In genomic region chr19:51108805-51109146, GRCh38 we compare ENCODE assay signal across 8 cellular contexts. TPM values are rescaled to one million over a fixed set of nuclear protein-coding genes. Genes with fewer than 3 reads are reported as not detected.
DNase-seq lines count a peak whose midpoint lies in the region; ATAC-seq, FAIRE-seq and TF ChIP-seq lines count a peak whose summit lies in the region.

No MANE protein-coding gene starts in this region.

- peaks cover 29% of the 10 kb centered on the region for H3K4me1 Mint-ChIP-seq in dendritic cell treated with granulocyte-macrophage colony-stimulating factor and Interleukin-4, amounts not matched to agents 40 ng/mL and 50 ng/mL, for 4 days (ENCODE audit: low read depth)
- peaks cover 36 to 41% (median 37%) of the 10 kb centered on the region in 3 donors for H3K4me1 Mint-ChIP-seq in naive B cell

- H3K4me2 ChIP-seq in DOHH2 (ENCODE audit: low read length) = peak overlapping the region; percentile 79

- peaks cover 27% of the 10 kb centered on the region for H3K36me3 ChIP-seq in DOHH2 (ENCODE audit: control insufficient read depth, low read length)

- no peaks in the 10 kb centered on the region for H3K27me3 Mint-ChIP-seq in dendritic cell treated with granulocyte-macrophage colony-stimulating factor and Interleukin-4, amounts not matched to agents 40 ng/mL and 50 ng/mL, for 4 days
- no peaks in the 10 kb centered on the region for H3K27me3 Mint-ChIP-seq in naive B cell

- peak; percentile 23 for ATAC-seq in GM21576 (IDR thresholded peaks at IDR 0.05; ENCODE audit: unreplicated experiment)
- ATAC-seq in naive B cell (ENCODE audit: low read depth in 2 of 2) = peak; percentile 37 to 47

- H3K9me3 ChIP-seq in DOHH2 (ENCODE audit: control insufficient read depth, insufficient read depth, low read length) = no peaks in the 10 kb centered on the region

- H3F3A ChIP-seq in DOHH2 (ENCODE audit: control insufficient read depth, insufficient read depth) = no peaks in the 10 kb centered on the region

- H3K27me3 ChIP-seq in DOHH2 (ENCODE audit: control insufficient read depth, low read length) = peaks cover 7% of the 10 kb centered on the region

- peak overlapping the region; percentile 95 for H3K4me3 ChIP-seq in DOHH2 (ENCODE audit: low read length)
- peak overlapping the region; percentile 68 for H3K4me3 ChIP-seq in LNCaP clone FGC (ENCODE audit: low read depth, low read length)

- in situ Hi-C loops in ACHN (cut with HindIII; ENCODE audit: low pct_ligation_motif_present, low pct_unique_long_range_greater_than_20kb, low sequenced_read_pairs) = no loop called here

- no peaks in the 10 kb centered on the region for H3K9me3 Mint-ChIP-seq in dendritic cell treated with granulocyte-macrophage colony-stimulating factor and Interleukin-4, amounts not matched to agents 40 ng/mL and 50 ng/mL, for 4 days
- no peaks in the 10 kb centered on the region for H3K9me3 Mint-ChIP-seq in naive B cell

- peak overlapping the region; percentile 87 for H3K4me3 Mint-ChIP-seq in dendritic cell treated with granulocyte-macrophage colony-stimulating factor and Interleukin-4, amounts not matched to agents 40 ng/mL and 50 ng/mL, for 4 days
- H3K4me3 Mint-ChIP-seq in naive B cell = peak overlapping the region; percentile 87 to 99 (median 96)

- peaks cover 24% of the 10 kb centered on the region for H3K4me1 ChIP-seq in DOHH2 (ENCODE audit: control insufficient read depth, low read length)

- peaks cover 48% of the 10 kb centered on the region for H3K36me3 Mint-ChIP-seq in dendritic cell treated with granulocyte-macrophage colony-stimulating factor and Interleukin-4, amounts not matched to agents 40 ng/mL and 50 ng/mL, for 4 days (ENCODE audit: low read depth)
- peaks cover 0 to 4% of the 10 kb centered on the region in 2 donors for H3K36me3 Mint-ChIP-seq in naive B cell

- intact Hi-C loops in dendritic cell treated with granulocyte-macrophage colony-stimulating factor and Interleukin-4, amounts not matched to agents 40 ng/mL and 50 ng/mL, for 4 days (cut with micrococcal nuclease) = loop anchor here (2.0 kb wide), 2 partner anchors 16 to 28 kb away; partner anchors contain the start of gene SIGLEC9

- no peak for TF ChIP-seq CTCF in DOHH2 (IDR thresholded peaks at IDR 0.05; ENCODE audit: low read depth, low read length, poor library complexity, severe bottlenecking)
- no peak for TF ChIP-seq CTCF in LNCaP clone FGC (IDR thresholded peaks at IDR 0.05; ENCODE audit: control insufficient read depth, extremely low read depth, insufficient read depth)

- H3K9me2 ChIP-seq in DOHH2 (replicated peaks; ENCODE audit: control insufficient read depth, low read length) = no peaks in the 10 kb centered on the region

- DNase-seq in LNCaP clone FGC (ENCODE audit: low read depth) (no peak), naive B cell (no peak), ACHN (no peak), HTR-8/SVneo (ENCODE audit: insufficient read length, low spot score) (no peak)
- DNase-seq in activated CD4-positive, alpha-beta T cell treated with anti-CD3 and anti-CD28 coated beads, Interleukin-2, amount 50 U/mL, for 4 hours = no peak

- peak overlapping the region; percentile 88 for H3K27ac Mint-ChIP-seq in dendritic cell treated with granulocyte-macrophage colony-stimulating factor and Interleukin-4, amounts not matched to agents 40 ng/mL and 50 ng/mL, for 4 days
- H3K27ac Mint-ChIP-seq in naive B cell = peak overlapping the region; percentile 93 to 99 (median 97)

- no peaks in the 10 kb centered on the region for H4K20me1 ChIP-seq in DOHH2 (ENCODE audit: control insufficient read depth, insufficient read depth, low read depth, low read length)

- H3K27ac ChIP-seq in DOHH2 (ENCODE audit: low read depth, low read length) = no peak overlapping the region

- no peak for FAIRE-seq in HTR-8/SVneo (lab: Jason Lieb, UNC)

- H3K79me2 ChIP-seq in DOHH2 (ENCODE audit: control insufficient read depth, low read length) = peaks cover 36% of the 10 kb centered on the region

RNA-seq across cellular contexts. Expression of gene CTU1, which starts 0.6 kb away (rescaled TPM):
- 1 to 10 TPM; 1.8 to 5.6 (median 4.2) TPM for polyA plus RNA-seq in naive B cell (ENCODE audit: low read depth in 6 of 6)

RNA-seq across cellular contexts. Expression of gene SIGLEC9, which starts 15.9 kb away (rescaled TPM):
- 1 to 10 TPM in 1 of 6 donors, under 1 TPM in 1, not detected in 4; 0.25 to 1.3 TPM for polyA plus RNA-seq in naive B cell (ENCODE audit: low read depth in 6 of 6)

RNA-seq across cellular contexts. Expression of gene KLK14, which starts 26.1 kb away (rescaled TPM):
- under 1 TPM in 1 of 6 donors, not detected in 5; 0.49 TPM for polyA plus RNA-seq in naive B cell (ENCODE audit: low read depth in 6 of 6)

RNA-seq across cellular contexts. Expression of gene SIGLEC7, which starts 33.3 kb away (rescaled TPM):
- under 1 TPM in 3 of 6 donors, not detected in 3; 0.22 to 0.32 (median 0.23) TPM for polyA plus RNA-seq in naive B cell (ENCODE audit: low read depth in 6 of 6)

RNA-seq across cellular contexts. Expression of gene KLK13, which starts 43.9 kb away (rescaled TPM):
- polyA plus RNA-seq in naive B cell (ENCODE audit: low read depth in 6 of 6) = not detected
